ENCODE assay signal across 8 cellular contexts in genomic region chr13:114067381-114067885, GRCh38.
DNase-seq lines count a peak whose midpoint lies in the region; ATAC-seq, FAIRE-seq and TF ChIP-seq lines count a peak whose summit lies in the region.

No MANE protein-coding gene starts in this region.

- POLR2A ChIA-PET in endothelial cell of umbilical vein (lab: Charles Lee): no interaction called here

- dilution Hi-C loops in endothelial cell of umbilical vein (cut with MboI; ENCODE audit: extremely low pct_ligation_motif_present, low sequenced_read_pairs): no loop called here

- ATAC-seq in GM18520 (IDR thresholded peaks at IDR 0.05; ENCODE audit: unreplicated experiment) (peak; percentile 43), HG02943 (IDR thresholded peaks at IDR 0.05; ENCODE audit: low read depth, unreplicated experiment) (peak; percentile 42), RWPE2 (ENCODE audit: low read depth) (no peak), HG03097 (IDR thresholded peaks at IDR 0.05; ENCODE audit: low FRiP score, unreplicated experiment) (no peak)

- peak; percentile 58 for DNase-seq in A172 (ENCODE audit: low spot score)
- no peak for DNase-seq in RWPE2 (ENCODE audit: low spot score)
- DNase-seq in endothelial cell of umbilical vein (ENCODE audit: low read depth, low spot score): no peak
- no peak for DNase-seq in NCI-H446 (lab: John Stamatoyannopoulos, UW)

- no peaks in the 10 kb centered on the region for H3K36me3 ChIP-seq in RWPE2 (ENCODE audit: low read depth)
- H3K36me3 ChIP-seq in endothelial cell of umbilical vein (ENCODE audit: control insufficient read depth in 2 of 2, extremely low read depth in 1 of 2, insufficient read depth in 2 of 2, low read length in 2 of 2): no peaks in the 10 kb centered on the region

- no peak overlapping the region for H3K4me3 ChIP-seq in RWPE2 (ENCODE audit: severe bottlenecking)
- no peak overlapping the region for H3K4me3 ChIP-seq in endothelial cell of umbilical vein (replicated peaks in 1 of 3; ENCODE audit: insufficient read depth in 1 of 3, low read depth in 1 of 3, low read length in 3 of 3)
- H3K4me3 ChIP-seq in skin epidermis: no peak overlapping the region

- H3K4me2 ChIP-seq in endothelial cell of umbilical vein (ENCODE audit: insufficient read depth, low read length): no peak overlapping the region

- no peaks in the 10 kb centered on the region for H4K20me1 ChIP-seq in endothelial cell of umbilical vein (replicated peaks; ENCODE audit: control insufficient read depth, extremely low read depth, insufficient read depth, low read length)

- H3K79me2 ChIP-seq in endothelial cell of umbilical vein (ENCODE audit: control insufficient read depth, insufficient read depth, low read length): peaks cover 64% of the 10 kb centered on the region

- H3K27ac ChIP-seq in RWPE2 (ENCODE audit: poor library complexity, severe bottlenecking) (peak overlapping the region; percentile 99), endothelial cell of umbilical vein (ENCODE audit: insufficient read depth, low read depth, low read length) (peak overlapping the region; percentile 9), skin epidermis (peak overlapping the region; percentile 64 to 98 (median 93))

- peaks cover 34% of the 10 kb centered on the region for H3K4me1 ChIP-seq in RWPE2 (ENCODE audit: insufficient read depth, poor library complexity, severe bottlenecking)
- peaks cover 58% of the 10 kb centered on the region for H3K4me1 ChIP-seq in endothelial cell of umbilical vein (ENCODE audit: control insufficient read depth, extremely low read depth, insufficient read depth, low read length)

- H3K27me3 ChIP-seq in RWPE2 (ENCODE audit: insufficient read depth, poor library complexity, severe bottlenecking) (no peaks in the 10 kb centered on the region), endothelial cell of umbilical vein (ENCODE audit: control insufficient read depth in 2 of 2, insufficient read depth in 2 of 2, low read length in 2 of 2) (no peaks in the 10 kb centered on the region)

- H3K9me1 ChIP-seq in endothelial cell of umbilical vein (replicated peaks; ENCODE audit: control insufficient read depth, extremely low read depth, insufficient read depth, low read length): no peaks in the 10 kb centered on the region

- CTCF ChIA-PET in endothelial cell of umbilical vein (lab: Charles Lee): interaction anchor here (1.4 kb wide), 1 partner anchor 10 kb away, joined by 6 read pairs; no protein-coding TSS in a partner anchor

- TF ChIP-seq CTCF in RWPE2 (IDR thresholded peaks at IDR 0.05; ENCODE audit: poor library complexity, severe bottlenecking): no peak
- TF ChIP-seq CTCF in endothelial cell of umbilical vein (IDR thresholded peaks at IDR 0.05; ENCODE audit: extremely low read depth in 1 of 2, insufficient read depth in 1 of 2, low read depth in 1 of 2, low read length in 2 of 2): no peak

- no peak overlapping the region for H3K9ac ChIP-seq in endothelial cell of umbilical vein (replicated peaks; ENCODE audit: extremely low read depth, insufficient read depth, low read length)

- H3K9me3 ChIP-seq in RWPE2 (ENCODE audit: severe bottlenecking): no peaks in the 10 kb centered on the region
- no peaks in the 10 kb centered on the region for H3K9me3 ChIP-seq in endothelial cell of umbilical vein (replicated peaks; ENCODE audit: control insufficient read depth, insufficient read depth, low read length)

- intact Hi-C loops in endothelial cell of umbilical vein (cut with micrococcal nuclease): no loop called here

- no peak overlapping the region for H2AFZ ChIP-seq in endothelial cell of umbilical vein (ENCODE audit: low read depth, low read length)

- TF ChIP-seq POLR2A in endothelial cell of umbilical vein (IDR thresholded peaks at IDR 0.05; ENCODE audit: low read depth, low read length): no peak

- FAIRE-seq in endothelial cell of umbilical vein (lab: Jason Lieb, UNC): peak; percentile 67

- no TSS peak for BruUV-seq in endothelial cell of umbilical vein (replicated peaks; lab: Mats Ljungman, UMichigan)

TF ChIP-seq in endothelial cell of umbilical vein, 7 proteins besides CTCF, POLR2A, EP300 and RAD21:
- TF ChIP-seq FOS (IDR thresholded peaks at IDR 0.05; ENCODE audit: borderline replicate concordance, insufficient read depth, low read length) (peak; percentile 48), GATA2 (IDR thresholded peaks at IDR 0.05; ENCODE audit: insufficient read depth, insufficient read length, low read depth, low read length) (no peak)

Comparison
In these comparisons a context has a peak if more than half of its experiments do, and no peak if none do; other contexts are left out.
1. ATAC-seq: peak in GM18520 (single experiment) and HG02943 (single experiment); none in RWPE2 (single experiment) and HG03097 (single experiment).
2. H3K27ac ChIP-seq: peak in every context shown above with its lines; median percentile 99 in RWPE2; 93 in skin epidermis; 9 in endothelial cell of umbilical vein.